9 cellular contexts compared by ENCODE assay signal in genomic region chr5:141354900-141355469, GRCh38. TPM values are rescaled to one million over a fixed set of nuclear protein-coding genes. Genes with fewer than 3 reads are reported as not detected.
DNase-seq lines count a peak whose midpoint lies in the region; ATAC-seq and TF ChIP-seq lines count a peak whose summit lies in the region.
"Had no signal": no experiment of that assay in that cellular context is flagged by ENCODE, and none has a peak within 500 bp of the region (broad histone marks: within the 10 kb centered on the region; RNA-seq: fewer than 3 reads in every experiment).

PCDHGA4 (plus strand) TSS chr5:141355021; CDS start chr5:141355108, 87 bp downstream.

- peak within 1 kb of the TSS; percentile 51 for H3K4me3 ChIP-seq in AG04450 (ENCODE audit: low read depth, low read length)
- peak within 1 kb of the TSS; percentile 77 for H3K4me3 ChIP-seq in GM23248
- peak within 1 kb of the TSS; percentile 21 for H3K4me3 ChIP-seq in astrocyte of the cerebellum (ENCODE audit: low read depth, low read length)
- H3K4me3 ChIP-seq in liver (ENCODE audit: low read depth in 1 of 3, low read length in 3 of 3) = peak within 1 kb of the TSS; percentile 29 to 45 (median 33)
- H3K4me3 ChIP-seq in hepatocyte = no peak within 1 kb of the TSS
- H3K4me3 ChIP-seq in HAP-1 = no peak within 1 kb of the TSS
- H3K4me3 ChIP-seq: SK-N-MC had no signal

- WGBS in GM23248 (ENCODE audit: low coverage in 1 of 2, low lambda C conversion rate in 2 of 2, missing lambda C conversion rate in 2 of 2), 2 experiments = 12 to 18% methylated on average over 29 of the region's 29 CpGs
- 14% methylated on average over 29 of the region's 29 CpGs for WGBS in liver
- WGBS in hepatocyte (ENCODE audit: low lambda C conversion rate, missing lambda C conversion rate) = 94% methylated on average over 29 of the region's 29 CpGs

- no peaks in the 10 kb centered on the region for H3F3A ChIP-seq in GM23248 (ENCODE audit: insufficient read depth)

- H3K9me2 ChIP-seq in GM23248 (ENCODE audit: insufficient read depth) = no peaks in the 10 kb centered on the region
- H3K9me2 ChIP-seq in hepatocyte (replicated peaks; ENCODE audit: insufficient read depth) = no peaks in the 10 kb centered on the region

- H2AFZ ChIP-seq in GM23248 (peak within 1 kb of the TSS; percentile 92), hepatocyte (no peak within 1 kb of the TSS)

- H3K4me1 ChIP-seq in GM23248 (ENCODE audit: insufficient read depth) (no peaks in the 10 kb centered on the region), liver (ENCODE audit: control insufficient read depth in 4 of 4, insufficient read depth in 4 of 4, low read length in 3 of 4) (no peaks in the 10 kb centered on the region), hepatocyte (ENCODE audit: insufficient read depth) (no peaks in the 10 kb centered on the region), HAP-1 (no peaks in the 10 kb centered on the region)

- H3K9ac ChIP-seq in GM23248 (peak within 1 kb of the TSS; percentile 81), liver (ENCODE audit: low read depth in 1 of 2, low read length in 2 of 2) (no peak within 1 kb of the TSS)

- CTCF ChIA-PET in AG04450 (lab: Charles Lee) = interaction anchor here (1.1 to 2.7 kb wide), 9 partner anchors 16 to 212 kb away, joined by 3 to 35 read pairs (median 6); partner anchors contain the start of genes PCDHGA10, PCDHGA2, PCDHGB7 and TAF7

- H4K20me1 ChIP-seq in GM23248 (ENCODE audit: insufficient read depth) (no peaks in the 10 kb centered on the region), hepatocyte (ENCODE audit: insufficient read depth, poor library complexity, severe bottlenecking) (no peaks in the 10 kb centered on the region)

- H3K36me3 ChIP-seq in GM23248 (ENCODE audit: low read depth) (no peaks in the 10 kb centered on the region), liver (ENCODE audit: control insufficient read depth in 4 of 4, insufficient read depth in 3 of 4, low read depth in 1 of 4, low read length in 3 of 4) (peaks cover 0 to 3% (median 0%) of the 10 kb centered on the region in 4 donors), hepatocyte (replicated peaks; ENCODE audit: insufficient read depth, low read depth) (no peaks in the 10 kb centered on the region), HAP-1 (replicated peaks) (no peaks in the 10 kb centered on the region)

- H3K4me2 ChIP-seq in GM23248 (ENCODE audit: unreplicated experiment) (peak within 1 kb of the TSS; percentile 61), hepatocyte (no peak within 1 kb of the TSS)

- H3K27me3 ChIP-seq in AG04450 (ENCODE audit: control insufficient read depth, insufficient read depth, low read length) (peaks cover 2% of the 10 kb centered on the region), GM23248 (replicated peaks; ENCODE audit: insufficient read depth) (no peaks in the 10 kb centered on the region), liver (ENCODE audit: control insufficient read depth in 4 of 4, insufficient read depth in 4 of 4, low read length in 3 of 4) (peaks cover 0 to 2% (median under 1%) of the 10 kb centered on the region in 4 donors), hepatocyte (no peaks in the 10 kb centered on the region), HAP-1 (ENCODE audit: low read depth) (no peaks in the 10 kb centered on the region)

- no peak for TF ChIP-seq RAD21 in liver (IDR thresholded peaks at IDR 0.05)

- no peak for ATAC-seq in HG03378 (IDR thresholded peaks at IDR 0.05; ENCODE audit: unreplicated experiment)

- H3K79me2 ChIP-seq in GM23248 (ENCODE audit: insufficient read depth) (peaks cover 6% of the 10 kb centered on the region; the same call in 1 of the 2 replicates), hepatocyte (no peaks in the 10 kb centered on the region)

- DNase-seq in AG04450 (ENCODE audit: low read depth, low spot score) (no peak), GM23248 (peak; percentile 55), astrocyte of the cerebellum (ENCODE audit: low read depth) (no peak), caudate nucleus (lab: John Stamatoyannopoulos, UW) (no peak), hepatocyte (ENCODE audit: low spot score) (no peak), HAP-1 (ENCODE audit: low spot score in 2 of 2) (no peak)

- H3K9me3 ChIP-seq in AG04450 (ENCODE audit: control insufficient read depth, insufficient read depth, low read length) (peaks cover 56% of the 10 kb centered on the region), GM23248 (ENCODE audit: low read depth) (peaks cover 3% of the 10 kb centered on the region), liver (ENCODE audit: control insufficient read depth in 4 of 4, low read length in 3 of 4) (peaks cover 34 to 69% (median 47%) of the 10 kb centered on the region in 4 donors), hepatocyte (ENCODE audit: low read depth) (no peaks in the 10 kb centered on the region), HAP-1 (no peaks in the 10 kb centered on the region)

- H3K27ac ChIP-seq in AG04450 (ENCODE audit: low read depth, low read length) (peak within 1 kb of the TSS; percentile 33), GM23248 (peak within 1 kb of the TSS; percentile 61), liver (ENCODE audit: low read depth in 1 of 2, low read length in 2 of 2) (no peak within 1 kb of the TSS), caudate nucleus (ENCODE audit: low read depth, low read length) (no peak within 1 kb of the TSS), hepatocyte (no peak within 1 kb of the TSS)
- H3K27ac ChIP-seq: SK-N-MC had no signal

- TF ChIP-seq CTCF in AG04450 (IDR thresholded peaks at IDR 0.05; ENCODE audit: low read depth, low read length) (peak; percentile 54), astrocyte of the cerebellum (IDR thresholded peaks at IDR 0.05; ENCODE audit: low read depth, low read length, missing control alignments) (peak; percentile 31), liver (IDR thresholded peaks at IDR 0.05; ENCODE audit: low read depth, low read length, missing input control) (no peak), hepatocyte (IDR thresholded peaks at IDR 0.05; ENCODE audit: poor library complexity) (no peak)

- in situ Hi-C loops in GM23248 (cut with MboI) (no loop called here), astrocyte of the cerebellum (cut with HindIII; ENCODE audit: low sequenced_read_pairs) (no loop called here), HAP-1 (cut with MboI; ENCODE audit: low sequenced_read_pairs) (loop anchor here (10.0 kb wide), 1 partner anchor 210 kb away; no protein-coding TSS in a partner anchor)

- POLR2A ChIA-PET in AG04450 (lab: Yijun Ruan, JAX) = interaction anchor here (1.0 kb wide), 1 partner anchor 209 kb away, joined by 3 read pairs; no protein-coding TSS in a partner anchor

TF ChIP-seq in liver, 16 proteins besides CTCF, POLR2A, EP300 and RAD21 (continues in another document):
- TF ChIP-seq YY1 (IDR thresholded peaks at IDR 0.05) (no peak), JUND (IDR thresholded peaks at IDR 0.05) (no peak), REST (IDR thresholded peaks at IDR 0.05) (no peak), RXRA (IDR thresholded peaks at IDR 0.05) (no peak), HNF4G (IDR thresholded peaks at IDR 0.05) (no peak), SP1 (IDR thresholded peaks at IDR 0.05) (no peak), ATF3 (IDR thresholded peaks at IDR 0.05) (no peak), HNF4A (conservative IDR thresholded peaks at IDR 0.05) (no peak), MAX (IDR thresholded peaks at IDR 0.05) (no peak), FOXA2 (IDR thresholded peaks at IDR 0.05) (no peak), TAF1 (conservative IDR thresholded peaks at IDR 0.05) (no peak), GABPA (IDR thresholded peaks at IDR 0.05 in 1 of 2, conservative IDR thresholded peaks at IDR 0.05 in 1 of 2) (no peak), NR2F2 (IDR thresholded peaks at IDR 0.05) (no peak)

RNA-seq across cellular contexts. Expression of gene PCDHGA4, which starts in this region (rescaled TPM):
- polyA plus RNA-seq in AG04450 (2011; rRNA removed) = 6.3 and 7.6 TPM in 2 replicates
- polyA minus RNA-seq in AG04450 (2011; rRNA and poly(A)+ RNA removed) = 14.1 and 17.3 TPM in 2 replicates
- total RNA-seq in GM23248 (2014; rRNA removed; shearing (Covaris generic)) = 10.8 and 13.9 TPM in 2 replicates
- 8.1 and 8.6 TPM in 2 replicates for polyA plus RNA-seq in GM23248 (2016; fragmentation: Nextera tagmentation; extraction: Ambion mirVana)
- total RNA-seq in liver = under 1 TPM; 0.23 to 0.92 TPM
- polyA plus RNA-seq in liver = under 1 TPM; 0.15 to 0.21 TPM
- 0.17 and 0.28 TPM in 2 replicates for total RNA-seq in hepatocyte
- 0.24 TPM in 1 of 2 replicates, not detected in the other for polyA plus RNA-seq in hepatocyte

Comparison
In these comparisons a context has a peak if more than half of its experiments do, and no peak if none do; other contexts are left out.
1. H3K27ac ChIP-seq: peak in AG04450 (single experiment) and GM23248 (single experiment); none in liver (0 of 2), caudate nucleus (single experiment) and hepatocyte (single experiment).
2. H3K4me3 ChIP-seq: peak in AG04450 (single experiment), GM23248 (single experiment), astrocyte of the cerebellum (single experiment) and liver (3 of 3); none in hepatocyte (single experiment) and HAP-1 (single experiment).
3. CTCF ChIP-seq: peak in AG04450 (single experiment) and astrocyte of the cerebellum (single experiment); none in liver (single experiment) and hepatocyte (single experiment).